ENCODE assay signal across 9 cellular contexts in genomic region chr1:67339623-67340343, GRCh38. TPM values are rescaled to one million over a fixed set of nuclear protein-coding genes. Genes with fewer than 3 reads are reported as not detected.
A peak's percentile ranks its signal among the peaks of the same experiment; 100 is the strongest.
DNase-seq lines count a peak whose midpoint lies in the region; ATAC-seq and TF ChIP-seq lines count a peak whose summit lies in the region.
"Had no signal": no experiment of that assay in that cellular context is flagged by ENCODE, and none has a peak within 500 bp of the region (broad histone marks: within the 10 kb centered on the region; RNA-seq: fewer than 3 reads in every experiment).

No MANE protein-coding gene starts in this region.

- H3K79me2 ChIP-seq in OCI-LY7 (ENCODE audit: insufficient read depth, low read depth, low read length) = no peaks in the 10 kb centered on the region

- H4K20me1 ChIP-seq in OCI-LY7 (ENCODE audit: insufficient read depth, low read length) = no peaks in the 10 kb centered on the region

- no peaks in the 10 kb centered on the region for H3K36me3 ChIP-seq in OCI-LY7 (ENCODE audit: insufficient read depth, low read length)

- H3K4me2 ChIP-seq in OCI-LY7 (ENCODE audit: low read length) = no peak overlapping the region

- H3K27ac Mint-ChIP-seq in stimulated activated naive B cell treated with anti-CD40 and anti-IgM and Interleukin-4, amounts not matched to agents 10 μg/mL and 1 μg/mL and 100 μg/mL, for 72 hours = peak overlapping the region; percentile 89

- H3K4me1 ChIP-seq in OCI-LY7 (ENCODE audit: insufficient read depth, low read length, poor library complexity, severe bottlenecking) = peaks cover 9% of the 10 kb centered on the region

- peak overlapping the region; percentile 49 to 67 for H3K4me3 Mint-ChIP-seq in stimulated activated naive B cell treated with anti-CD40 and anti-IgM and Interleukin-4, amounts not matched to agents 10 μg/mL and 1 μg/mL and 100 μg/mL, for 72 hours

- H3K9me3 ChIP-seq in OCI-LY7 (ENCODE audit: low read length) = no peaks in the 10 kb centered on the region

- DNase-seq in OCI-LY7 (ENCODE audit: low spot score) (no peak), epithelial cell of prostate (ENCODE audit: low read depth, low spot score) (peak; percentile 60), C1 segment of cervical spinal cord (lab: John Stamatoyannopoulos, UW) (no peak), NCI-H1436 (lab: John Stamatoyannopoulos, UW) (no peak), 8988T (no peak)
- peak; percentile 53 for DNase-seq in stimulated activated naive B cell treated with anti-CD40 and anti-IgM and Interleukin-4, amounts not matched to agents 10 μg/mL and 1 μg/mL and 100 μg/mL, for 72 hours

- peaks cover 15 to 21% of the 10 kb centered on the region in 2 donors for H3K36me3 Mint-ChIP-seq in stimulated activated naive B cell treated with anti-CD40 and anti-IgM and Interleukin-4, amounts not matched to agents 10 μg/mL and 1 μg/mL and 100 μg/mL, for 72 hours

- POLR2A ChIA-PET in OCI-LY7 (lab: Charles Lee) = interaction anchor here (0.7 kb wide), 1 partner anchor 54 kb away, joined by 3 read pairs; no protein-coding TSS in a partner anchor

- no TSS peak for BruUV-seq in OCI-LY7 (replicated peaks; lab: Mats Ljungman, UMichigan)

- no peaks in the 10 kb centered on the region for H3K9me2 ChIP-seq in OCI-LY7 (ENCODE audit: insufficient read depth, low read length)

- CTCF ChIA-PET in OCI-LY7 (lab: Charles Lee; ENCODE audit: unreplicated experiment) = no interaction called here

- H3K4me3 ChIP-seq in OCI-LY7 (ENCODE audit: low read depth, low read length, poor library complexity, severe bottlenecking) = no peak overlapping the region
- H3K4me3 ChIP-seq: skin epidermis had no signal

- peaks cover 53 to 73% of the 10 kb centered on the region in 2 donors for H3K4me1 Mint-ChIP-seq in stimulated activated naive B cell treated with anti-CD40 and anti-IgM and Interleukin-4, amounts not matched to agents 10 μg/mL and 1 μg/mL and 100 μg/mL, for 72 hours

- H3K27ac ChIP-seq in OCI-LY7 (ENCODE audit: low read depth, low read length, poor library complexity, severe bottlenecking) = no peak overlapping the region
- peak overlapping the region; percentile 54 for H3K27ac ChIP-seq in epithelial cell of prostate

- H2AFZ ChIP-seq in OCI-LY7 (ENCODE audit: low read length) = peak overlapping the region; percentile 23; the same call in 1 of the 2 replicates

- ATAC-seq in GM18519 (IDR thresholded peaks at IDR 0.05; ENCODE audit: low FRiP score, unreplicated experiment) (peak; percentile 34), HG02798 (IDR thresholded peaks at IDR 0.05; ENCODE audit: poor library complexity, unreplicated experiment) (peak; percentile 28)
- peak; percentile 68 to 70 for ATAC-seq in stimulated activated naive B cell treated with anti-CD40 and anti-IgM and Interleukin-4, amounts not matched to agents 10 μg/mL and 1 μg/mL and 100 μg/mL, for 72 hours (replicated peaks)

- peaks cover 0 to 3% of the 10 kb centered on the region in 2 donors for H3K9me3 Mint-ChIP-seq in stimulated activated naive B cell treated with anti-CD40 and anti-IgM and Interleukin-4, amounts not matched to agents 10 μg/mL and 1 μg/mL and 100 μg/mL, for 72 hours

- H3K27me3 Mint-ChIP-seq in stimulated activated naive B cell treated with anti-CD40 and anti-IgM and Interleukin-4, amounts not matched to agents 10 μg/mL and 1 μg/mL and 100 μg/mL, for 72 hours = no peaks in the 10 kb centered on the region

- TF ChIP-seq CTCF in OCI-LY7 (conservative IDR thresholded peaks at IDR 0.05; ENCODE audit: low read length) = no peak

- intact Hi-C loops in OCI-LY7 (cut with micrococcal nuclease; ENCODE audit: unreplicated experiment) = loop anchor here (10.0 kb wide), 1 partner anchor 105 kb away; no protein-coding TSS in a partner anchor

RNA-seq across cellular contexts. Expression of gene IL12RB2, which starts 32.1 kb away (rescaled TPM):
- total RNA-seq in OCI-LY7 (2014; rRNA removed; shearing (Covaris generic)) = not detected in 2 replicates
- total RNA-seq in OCI-LY7 (2022) = not detected in 2 replicates

Comparison
In these comparisons a context has a peak if more than half of its experiments do, and no peak if none do; other contexts are left out.
1. DNase-seq: peak in epithelial cell of prostate (single experiment) and stimulated activated naive B cell treated with anti-CD40 and anti-IgM and Interleukin-4, amounts not matched to agents 10 μg/mL and 1 μg/mL and 100 μg/mL, for 72 hours (single experiment); none in OCI-LY7 (single experiment), C1 segment of cervical spinal cord (0 of 14), NCI-H1436 (single experiment) and 8988T (single experiment).
2. Peak in every context shown above with its lines, with median percentiles within 50 percentile points of each other: ATAC-seq.